Comparison of ENCODE assay signal across 8 cellular contexts in the genomic region with DNA sequence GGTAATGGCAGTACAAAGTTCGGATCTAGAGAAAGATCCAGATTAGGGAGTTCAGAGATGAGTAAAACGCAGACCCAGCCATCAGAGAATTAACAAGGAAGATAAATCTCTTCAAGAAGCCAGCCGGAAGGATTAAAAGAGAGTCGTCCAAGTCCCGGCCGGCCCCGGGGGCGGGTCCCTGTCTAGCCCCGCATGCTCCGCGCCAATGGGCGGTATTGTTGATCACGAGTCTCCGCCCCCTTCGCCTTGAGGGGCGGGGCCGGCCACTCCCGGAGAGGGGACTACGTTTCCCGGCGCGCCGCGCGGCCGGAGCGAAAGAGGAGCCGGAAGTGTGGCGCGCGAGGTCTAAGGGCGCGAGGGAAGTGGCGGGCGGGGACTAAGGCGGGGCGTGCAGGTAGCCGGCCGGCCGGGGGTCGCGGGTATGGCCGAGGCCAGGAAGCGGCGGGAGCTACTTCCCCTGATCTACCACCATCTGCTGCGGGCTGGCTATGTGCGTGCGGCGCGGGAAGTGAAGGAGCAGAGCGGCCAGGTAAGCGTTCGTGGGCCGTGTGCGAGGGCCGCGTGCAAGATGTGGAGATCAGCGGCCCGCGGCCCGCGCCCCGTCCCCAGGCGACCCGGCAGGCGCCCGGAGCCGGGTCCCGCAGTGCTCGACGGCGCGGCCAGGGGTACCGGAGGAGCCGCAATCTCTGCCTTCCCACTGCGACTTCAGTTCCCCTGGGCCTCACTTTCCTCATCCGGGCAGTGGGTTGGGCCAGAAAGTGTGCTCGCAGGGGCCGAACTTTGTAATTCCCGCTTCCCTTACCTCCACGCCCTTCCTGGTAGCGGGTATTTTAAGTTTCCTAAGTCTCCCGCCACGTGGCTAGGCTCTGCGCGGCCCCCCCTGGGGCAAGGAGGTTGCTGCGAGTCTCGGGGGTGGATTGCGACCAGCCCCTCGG. TPM values are rescaled to one million over a fixed set of nuclear protein-coding genes. Genes with fewer than 3 reads are reported as not detected.
DNase-seq lines count a peak whose midpoint lies in the region; ATAC-seq, FAIRE-seq and TF ChIP-seq lines count a peak whose summit lies in the region.

A gene with protein sequence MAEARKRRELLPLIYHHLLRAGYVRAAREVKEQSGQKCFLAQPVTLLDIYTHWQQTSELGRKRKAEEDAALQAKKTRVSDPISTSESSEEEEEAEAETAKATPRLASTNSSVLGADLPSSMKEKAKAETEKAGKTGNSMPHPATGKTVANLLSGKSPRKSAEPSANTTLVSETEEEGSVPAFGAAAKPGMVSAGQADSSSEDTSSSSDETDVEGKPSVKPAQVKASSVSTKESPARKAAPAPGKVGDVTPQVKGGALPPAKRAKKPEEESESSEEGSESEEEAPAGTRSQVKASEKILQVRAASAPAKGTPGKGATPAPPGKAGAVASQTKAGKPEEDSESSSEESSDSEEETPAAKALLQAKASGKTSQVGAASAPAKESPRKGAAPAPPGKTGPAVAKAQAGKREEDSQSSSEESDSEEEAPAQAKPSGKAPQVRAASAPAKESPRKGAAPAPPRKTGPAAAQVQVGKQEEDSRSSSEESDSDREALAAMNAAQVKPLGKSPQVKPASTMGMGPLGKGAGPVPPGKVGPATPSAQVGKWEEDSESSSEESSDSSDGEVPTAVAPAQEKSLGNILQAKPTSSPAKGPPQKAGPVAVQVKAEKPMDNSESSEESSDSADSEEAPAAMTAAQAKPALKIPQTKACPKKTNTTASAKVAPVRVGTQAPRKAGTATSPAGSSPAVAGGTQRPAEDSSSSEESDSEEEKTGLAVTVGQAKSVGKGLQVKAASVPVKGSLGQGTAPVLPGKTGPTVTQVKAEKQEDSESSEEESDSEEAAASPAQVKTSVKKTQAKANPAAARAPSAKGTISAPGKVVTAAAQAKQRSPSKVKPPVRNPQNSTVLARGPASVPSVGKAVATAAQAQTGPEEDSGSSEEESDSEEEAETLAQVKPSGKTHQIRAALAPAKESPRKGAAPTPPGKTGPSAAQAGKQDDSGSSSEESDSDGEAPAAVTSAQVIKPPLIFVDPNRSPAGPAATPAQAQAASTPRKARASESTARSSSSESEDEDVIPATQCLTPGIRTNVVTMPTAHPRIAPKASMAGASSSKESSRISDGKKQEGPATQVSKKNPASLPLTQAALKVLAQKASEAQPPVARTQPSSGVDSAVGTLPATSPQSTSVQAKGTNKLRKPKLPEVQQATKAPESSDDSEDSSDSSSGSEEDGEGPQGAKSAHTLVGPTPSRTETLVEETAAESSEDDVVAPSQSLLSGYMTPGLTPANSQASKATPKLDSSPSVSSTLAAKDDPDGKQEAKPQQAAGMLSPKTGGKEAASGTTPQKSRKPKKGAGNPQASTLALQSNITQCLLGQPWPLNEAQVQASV (N-terminal part only) (plus strand): TSS at position 372 of the 935 bp plus-strand sequence. CDS start 50 bp downstream, at position 422.

- TF ChIP-seq CTCF in 22Rv1 (IDR thresholded peaks at IDR 0.05) (no peak), body of pancreas (IDR thresholded peaks at IDR 0.05) (no peak), gastrocnemius medialis (IDR thresholded peaks at IDR 0.05 in 4 of 5, conservative IDR thresholded peaks at IDR 0.05 in 1 of 5) (no peak)

- H3K27me3 ChIP-seq in body of pancreas (no peaks in the 10 kb centered on the region), gastrocnemius medialis (no peaks in the 10 kb centered on the region)

- DNase-seq in NCI-H2107 treated with DMSO at 0.1 percent for 48 hours (lab: John Stamatoyannopoulos, UW; ENCODE audit: unreplicated experiment) = peak; percentile 47
- peak; percentile 96 to 98 (median 96) for DNase-seq in body of pancreas
- DNase-seq in iPS DF 19.7 (ENCODE audit: low read depth, low spot score) = peak; percentile 75
- peak; percentile 91 to 95 for DNase-seq in gastrocnemius medialis

- H3K4me3 ChIP-seq in body of pancreas (peak within 1 kb of the TSS; percentile 72 to 85), gastrocnemius medialis (peak within 1 kb of the TSS; percentile 74 to 92 (median 78))

- H3K4me1 ChIP-seq in body of pancreas (peaks cover 23% of the 10 kb centered on the region), gastrocnemius medialis (peaks cover 12 to 14% of the 10 kb centered on the region in 2 donors)

- H3K27ac ChIP-seq in 22Rv1 (peak within 1 kb of the TSS; percentile 75), body of pancreas (peak within 1 kb of the TSS in 3 of 4 donors; percentile 23 to 61 (median 49)), gastrocnemius medialis (peak within 1 kb of the TSS; percentile 77 to 85 (median 78))

- WGBS in body of pancreas, 2 donors = 0 to 1% methylated on average over 10 to 87 of the region's 90 CpGs

- H3K36me3 ChIP-seq in body of pancreas (replicated peaks in 1 of 2; ENCODE audit: insufficient read depth in 1 of 2, low read depth in 2 of 2) (peaks cover 0 to 13% of the 10 kb centered on the region in 2 donors), gastrocnemius medialis (peaks cover 0 to 18% of the 10 kb centered on the region in 2 donors)

- in situ Hi-C loops in gastrocnemius medialis (cut with MboI; ENCODE audit: low sequenced_read_pairs in 4 of 4) = no loop called here

- FAIRE-seq in TTC549 (lab: Jason Lieb, UNC) = peak; percentile 80

- ATAC-seq in GM18520 (IDR thresholded peaks at IDR 0.05; ENCODE audit: unreplicated experiment) (peak; percentile 95), HG03064 (IDR thresholded peaks at IDR 0.05; ENCODE audit: low read depth, unreplicated experiment) (peak; percentile 92), body of pancreas (peak; percentile 99), gastrocnemius medialis (peak; percentile 94)

- no peaks in the 10 kb centered on the region for H3K9me3 ChIP-seq in body of pancreas
- no peaks in the 10 kb centered on the region for H3K9me3 ChIP-seq in gastrocnemius medialis

- peak in 2 of 3 donors; percentile 45 to 50 for TF ChIP-seq POLR2A in body of pancreas (IDR thresholded peaks at IDR 0.05)
- TF ChIP-seq POLR2A in gastrocnemius medialis (IDR thresholded peaks at IDR 0.05) = peak; percentile 60

- intact Hi-C loops in body of pancreas (cut with DNase I) (no loop called here), gastrocnemius medialis (cut with DNase I; ENCODE audit: low total_unique reads) (loop anchor here (5.0 to 10.0 kb wide), 4 partner anchors 80 to 400 kb away; a partner anchor contains a TSS)

RNA-seq across cellular contexts. Expression of the gene that starts here (rescaled TPM):
- 10 to 100 TPM; 18.9 to 23.4 TPM for total RNA-seq in body of pancreas
- 10 to 100 TPM; 22.1 to 31.7 (median 27.1) TPM for total RNA-seq in gastrocnemius medialis

Comparison
In these comparisons a context has a peak if more than half of its experiments do, and no peak if none do; other contexts are left out.
1. Peak in every context shown above with its lines: DNase-seq, ATAC-seq, H3K4me3 ChIP-seq and H3K27ac ChIP-seq.